Comparison of ENCODE assay signal across 29 cellular contexts in genomic region chr9:19331877-19332276, GRCh38.
"Had no signal": no experiment of that assay in that cellular context is flagged by ENCODE, and none has a peak within 500 bp of the region (broad histone marks: within the 10 kb centered on the region; RNA-seq: fewer than 3 reads in every experiment).

No MANE protein-coding gene starts in this region.

- H3K4me1 ChIP-seq: adrenal gland, body of pancreas, breast epithelium had no signal

- H3K27me3 ChIP-seq: adrenal gland, body of pancreas, breast epithelium had no signal

- H3K36me3 Mint-ChIP-seq: activated naive CD4-positive, alpha-beta T cell treated with anti-CD3 and anti-CD28 coated beads, Interleukin-2, amount 50 U/mL, for 72 hours had no signal

- H3K9me3 Mint-ChIP-seq: activated CD4-positive, alpha-beta T cell treated with anti-CD3 and anti-CD28 coated beads, Interleukin-2, amount 10 ng/mL, durations not matched to agents 7 days and 5 days; activated naive CD4-positive, alpha-beta T cell treated with anti-CD3 and anti-CD28 coated beads for 36 hours; activated naive CD4-positive, alpha-beta T cell treated with anti-CD3 and anti-CD28 coated beads, Interleukin-2, amount 50 U/mL, for 72 hours; activated T-cell treated with anti-CD3 and anti-CD28 coated beads, Interleukin-2, amount 50 U/mL, for 24 hours; activated T-helper 2 cell treated with anti-CD3 and anti-CD28 coated beads, Interferon-gamma antibody, Interleukin-2, Interleukin-4, amounts not matched to agents 10 μg/mL and 5 μg/mL and 100 μg/mL, durations not matched to agents 14 hours and 24 hours and 36 hours had no signal

- H3K27ac Mint-ChIP-seq: activated CD4-positive, alpha-beta T cell treated with anti-CD3 and anti-CD28 coated beads, Interleukin-2, amount 10 ng/mL, durations not matched to agents 7 days and 5 days; activated naive CD4-positive, alpha-beta T cell treated with anti-CD3 and anti-CD28 coated beads for 36 hours; activated naive CD4-positive, alpha-beta T cell treated with anti-CD3 and anti-CD28 coated beads, Interleukin-2, amount 50 U/mL, for 72 hours; activated T-helper 2 cell treated with anti-CD3 and anti-CD28 coated beads, Interferon-gamma antibody, Interleukin-2, Interleukin-4, amounts not matched to agents 10 μg/mL and 5 μg/mL and 100 μg/mL, durations not matched to agents 14 hours and 24 hours and 36 hours had no signal

- DNase-seq: activated CD4-positive, alpha-beta T cell treated with anti-CD3 and anti-CD28 coated beads, Interleukin-2, amount 10 ng/mL, durations not matched to agents 7 days and 5 days; activated CD4-positive, alpha-beta T cell treated with anti-CD3 and anti-CD28 coated beads, Interleukin-2, amount 50 U/mL, for 48 hours; activated CD8-positive, alpha-beta T cell treated with anti-CD3 and anti-CD28 coated beads, Interleukin-2, amount 10 ng/mL, durations not matched to agents 7 days and 5 days; activated gamma-delta T cell; activated naive CD4-positive, alpha-beta T cell treated with anti-CD3 and anti-CD28 coated beads for 36 hours; activated T-cell treated with anti-CD3 and anti-CD28 coated beads, Interleukin-2, amount 50 U/mL, for 24 hours; adrenal gland; body of pancreas; caudate nucleus; Kasumi-1; KG1; MM.1S; NCI-H1092 treated with DMSO at 0.1 percent for 48 hours; NCI-H1417; NCI-H146; NCI-H187; NCI-H2029 treated with DMSO at 0.1 percent for 48 hours; NCI-H2171 treated with DMSO at 0.1 percent for 48 hours; NCI-H2227 treated with DMSO at 0.1 percent for 48 hours; NCI-H446; NCI-H524 treated with DMSO at 0.1 percent for 48 hours; NK-92 treated with Interleukin-12 subunit alpha and Interleukin-12 subunit beta, amount 100 ng/mL, for 24 hours; PC-9; T1000 had no signal

- H3K27ac ChIP-seq: adrenal gland, body of pancreas, breast epithelium, PC-9, RWPE1 had no signal

- H3K4me3 ChIP-seq: adrenal gland, body of pancreas, breast epithelium, PC-9 had no signal

- H2AFZ ChIP-seq: PC-9 had no signal

- H3K4me3 Mint-ChIP-seq: activated CD4-positive, alpha-beta T cell treated with anti-CD3 and anti-CD28 coated beads, Interleukin-2, amount 10 ng/mL, durations not matched to agents 7 days and 5 days; activated CD8-positive, alpha-beta T cell treated with anti-CD3 and anti-CD28 coated beads, Interleukin-2, amount 10 ng/mL, durations not matched to agents 7 days and 5 days; activated naive CD4-positive, alpha-beta T cell treated with anti-CD3 and anti-CD28 coated beads for 36 hours; activated T-cell treated with anti-CD3 and anti-CD28 coated beads, Interleukin-2, amount 50 U/mL, for 24 hours had no signal

- ATAC-seq: activated CD8-positive, alpha-beta T cell treated with anti-CD3 and anti-CD28 coated beads, Interleukin-2, amount 10 ng/mL, durations not matched to agents 7 days and 5 days; activated naive CD4-positive, alpha-beta T cell treated with anti-CD3 and anti-CD28 coated beads, Interleukin-2, amount 50 U/mL, for 72 hours; body of pancreas; Right ventricle myocardium inferior had no signal

- H3K27me3 Mint-ChIP-seq: activated CD4-positive, alpha-beta T cell treated with anti-CD3 and anti-CD28 coated beads, Interleukin-2, amount 10 ng/mL, durations not matched to agents 7 days and 5 days; activated T-cell treated with anti-CD3 and anti-CD28 coated beads, Interleukin-2, amount 50 U/mL, for 24 hours had no signal

- H3K4me1 Mint-ChIP-seq: activated CD4-positive, alpha-beta T cell treated with anti-CD3 and anti-CD28 coated beads, Interleukin-2, amount 10 ng/mL, durations not matched to agents 7 days and 5 days had no signal

- H3K4me2 ChIP-seq: PC-9 had no signal

- H3K9me3 ChIP-seq: adrenal gland, body of pancreas, breast epithelium had no signal
